In the genomic region with DNA sequence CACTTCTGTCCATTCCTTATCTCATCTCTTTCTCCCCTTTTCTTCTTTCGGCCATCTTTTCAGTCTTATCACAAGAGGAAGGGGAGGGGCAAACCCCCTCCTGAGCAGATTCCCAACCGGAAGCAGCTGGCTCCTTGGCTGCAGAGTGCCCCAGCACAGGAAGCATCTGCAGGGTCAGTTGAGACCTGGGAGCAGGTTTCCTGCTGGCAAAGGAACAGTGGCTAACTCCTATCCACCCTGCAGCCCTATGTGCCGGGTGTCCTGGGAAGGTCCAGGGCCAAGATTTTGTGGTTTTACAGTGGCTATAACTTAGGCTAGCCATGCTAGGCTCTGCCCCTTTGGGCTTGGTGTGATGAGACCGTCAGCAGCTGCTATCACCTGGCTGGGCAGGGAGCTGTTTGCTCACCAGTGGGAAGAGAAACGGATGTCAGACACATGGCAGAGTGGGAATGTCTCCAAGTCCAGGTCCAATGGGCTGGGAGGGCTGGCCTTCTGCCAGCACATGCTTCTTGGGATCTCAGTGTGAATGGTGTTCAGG, we compare ENCODE assay signal across 8 cellular contexts. TPM values are rescaled to one million over a fixed set of nuclear protein-coding genes. Genes with fewer than 3 reads are reported as not detected.
DNase-seq lines count a peak whose midpoint lies in the region; ATAC-seq, FAIRE-seq and TF ChIP-seq lines count a peak whose summit lies in the region.

No MANE protein-coding gene starts in this region.

- H3K18ac ChIP-seq in mesendoderm (ENCODE audit: low read length): no peak overlapping the region

- H3K27ac ChIP-seq in breast epithelium: peak overlapping the region; percentile 45 to 80
- peak overlapping the region; percentile 39 for H3K27ac ChIP-seq in mesendoderm (ENCODE audit: low read depth, low read length)

- no peak overlapping the region for H3K4ac ChIP-seq in mesendoderm (ENCODE audit: low read depth, low read length)

- H3K36me3 ChIP-seq in breast epithelium (no peaks in the 10 kb centered on the region), mesendoderm (ENCODE audit: control insufficient read depth, insufficient read depth, low read length) (peaks cover 4% of the 10 kb centered on the region)

- no peak overlapping the region for H3K4me2 ChIP-seq in mesendoderm (ENCODE audit: low read length)

- no peak overlapping the region for H2BK120ac ChIP-seq in mesendoderm (ENCODE audit: low read depth, low read length)

- H3K56ac ChIP-seq in mesendoderm (ENCODE audit: low read length): peak overlapping the region; percentile 3

- H2BK15ac ChIP-seq in mesendoderm (replicated peaks; ENCODE audit: low read depth): no peak overlapping the region

- no CpG with 5 or more reads among the region's 5 CpGs for WGBS in mesendoderm (ENCODE audit: extremely low coverage, insufficient coverage, low lambda C conversion rate)

- DNase-seq in EH (ENCODE audit: low read depth) (peak; percentile 57), NCI-H1092 treated with DMSO at 0.1 percent for 48 hours (lab: John Stamatoyannopoulos, UW) (peak; percentile 60), breast epithelium (ENCODE audit: low spot score in 2 of 2) (no peak), mesendoderm (peak; percentile 87), NCI-H1436 (lab: John Stamatoyannopoulos, UW) (no peak), hippocampal formation (lab: John Stamatoyannopoulos, UW) (no peak), HTR-8/SVneo (ENCODE audit: insufficient read length, low spot score) (no peak)

- intact Hi-C loops in breast epithelium (cut with DNase I; ENCODE audit: low total_unique reads): no loop called here

- no peaks in the 10 kb centered on the region for H3K27me3 ChIP-seq in breast epithelium
- no peaks in the 10 kb centered on the region for H3K27me3 ChIP-seq in mesendoderm (ENCODE audit: insufficient read depth, low read length, poor library complexity)

- H4K8ac ChIP-seq in mesendoderm (ENCODE audit: low read depth, low read length): no peak overlapping the region

- H3K4me1 ChIP-seq in breast epithelium (peaks cover 0 to 4% of the 10 kb centered on the region in 2 donors), mesendoderm (ENCODE audit: control insufficient read depth, low read depth, low read length) (peaks cover 4% of the 10 kb centered on the region)

- H3K4me3 ChIP-seq in breast epithelium (no peak overlapping the region), mesendoderm (ENCODE audit: low read length) (no peak overlapping the region)

- no peaks in the 10 kb centered on the region for H3K9me3 ChIP-seq in breast epithelium

- no peak for TF ChIP-seq CTCF in breast epithelium (IDR thresholded peaks at IDR 0.05)

- ATAC-seq in GM21717 (IDR thresholded peaks at IDR 0.05; ENCODE audit: unreplicated experiment): no peak

- peaks cover 30% of the 10 kb centered on the region for H3K79me1 ChIP-seq in mesendoderm (ENCODE audit: low read length)

- H3K9ac ChIP-seq in mesendoderm (ENCODE audit: low read length): no peak overlapping the region

- no peak overlapping the region for H3K23ac ChIP-seq in mesendoderm (ENCODE audit: low read length)

- no peak for TF ChIP-seq POLR2A in breast epithelium (IDR thresholded peaks at IDR 0.05)

- H3K79me2 ChIP-seq in mesendoderm (ENCODE audit: control insufficient read depth, insufficient read depth, low read length): peaks cover 7% of the 10 kb centered on the region

- H4K5ac ChIP-seq in mesendoderm (ENCODE audit: low read length): no peak overlapping the region

- no peak overlapping the region for H2AK5ac ChIP-seq in mesendoderm (ENCODE audit: low read length)

- no peak overlapping the region for H2BK5ac ChIP-seq in mesendoderm (ENCODE audit: low read length)

- no peak for FAIRE-seq in HTR-8/SVneo (lab: Jason Lieb, UNC)

RNA-seq across cellular contexts. Expression of gene SH2B3, which starts 40.4 kb away (rescaled TPM):
- 10 to 100 TPM; 13.9 to 27.4 (median 17.4) TPM for total RNA-seq in breast epithelium
- polyA plus RNA-seq in mesendoderm (2013, experiment 1 of 2): 21.1 TPM
- polyA plus RNA-seq in mesendoderm (2013, experiment 2 of 2): 21.3 TPM

Comparison
In these comparisons a context has a peak if more than half of its experiments do, and no peak if none do; other contexts are left out.
1. DNase-seq: peak in EH (single experiment), NCI-H1092 treated with DMSO at 0.1 percent for 48 hours (single experiment) and mesendoderm (single experiment); none in breast epithelium (0 of 2), NCI-H1436 (single experiment), hippocampal formation (0 of 2) and HTR-8/SVneo (single experiment).